Comparison of ENCODE assay signal across 1 cellular context in the genomic region with DNA sequence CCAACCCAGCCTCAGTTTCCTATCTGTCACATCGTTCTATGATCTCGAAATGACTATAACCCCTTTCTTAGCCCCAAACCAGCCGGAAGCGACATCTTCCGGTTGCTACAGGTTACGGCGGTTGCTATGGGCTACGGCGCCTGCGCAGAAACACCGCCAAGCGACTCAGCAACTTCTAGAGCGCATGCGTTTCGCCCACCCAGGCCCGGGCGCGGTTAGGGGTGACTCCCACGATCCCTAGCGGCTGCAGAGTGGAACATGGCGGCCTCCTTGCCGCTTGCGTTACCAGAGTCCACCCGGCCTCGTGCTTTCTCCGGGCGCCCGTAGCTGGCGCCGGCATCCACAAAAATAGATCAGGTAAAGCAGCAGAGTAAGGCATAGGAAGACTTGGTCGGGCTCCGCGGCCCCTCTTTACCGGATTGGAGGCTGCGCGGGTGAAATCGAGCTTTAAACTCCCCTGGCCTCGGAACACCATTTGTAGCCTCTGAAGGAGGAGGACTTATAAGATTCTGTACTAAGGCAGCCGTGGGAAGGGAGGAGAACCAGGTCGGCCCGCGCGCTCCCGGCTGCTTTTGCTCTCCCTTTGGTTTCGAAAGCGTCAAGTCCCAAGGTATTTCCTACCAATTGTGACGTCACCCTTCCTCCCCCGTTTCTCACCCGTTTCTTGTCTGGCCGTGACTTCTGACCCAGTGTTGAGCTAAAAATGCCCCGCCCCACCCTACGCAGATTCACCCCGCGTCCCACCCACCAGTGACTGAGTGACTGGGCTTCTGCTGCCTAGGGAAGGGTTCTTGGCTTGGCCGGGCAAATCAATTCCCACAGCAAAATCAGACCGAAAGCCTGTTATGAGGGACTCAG.
TF ChIP-seq lines count a peak whose summit lies in the region.

No MANE protein-coding gene starts in this region.

TF ChIP-seq in K562, 482 proteins besides CTCF, POLR2A, EP300 and RAD21 (continued from another document and continues in another):
- TF ChIP-seq, protein P1, sequence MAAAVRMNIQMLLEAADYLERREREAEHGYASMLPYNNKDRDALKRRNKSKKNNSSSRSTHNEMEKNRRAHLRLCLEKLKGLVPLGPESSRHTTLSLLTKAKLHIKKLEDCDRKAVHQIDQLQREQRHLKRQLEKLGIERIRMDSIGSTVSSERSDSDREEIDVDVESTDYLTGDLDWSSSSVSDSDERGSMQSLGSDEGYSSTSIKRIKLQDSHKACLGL (CRISPR knock-in tag; IDR thresholded peaks at IDR 0.05; ENCODE audit: borderline replicate concordance, poor library complexity, severe bottlenecking), result peak; percentile 74
- TF ChIP-seq NFATC3 (IDR thresholded peaks at IDR 0.05), result no peak
- no peak for TF ChIP-seq NFE2L1 (tag; IDR thresholded peaks at IDR 0.05; ENCODE audit: borderline replicate concordance, low read depth)
- TF ChIP-seq, protein P2, sequence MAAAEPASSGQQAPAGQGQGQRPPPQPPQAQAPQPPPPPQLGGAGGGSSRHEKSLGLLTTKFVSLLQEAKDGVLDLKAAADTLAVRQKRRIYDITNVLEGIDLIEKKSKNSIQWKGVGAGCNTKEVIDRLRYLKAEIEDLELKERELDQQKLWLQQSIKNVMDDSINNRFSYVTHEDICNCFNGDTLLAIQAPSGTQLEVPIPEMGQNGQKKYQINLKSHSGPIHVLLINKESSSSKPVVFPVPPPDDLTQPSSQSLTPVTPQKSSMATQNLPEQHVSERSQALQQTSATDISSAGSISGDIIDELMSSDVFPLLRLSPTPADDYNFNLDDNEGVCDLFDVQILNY (CRISPR knock-in tag; IDR thresholded peaks at IDR 0.05), result no peak
- TF ChIP-seq ZNF668 (CRISPR knock-in tag; IDR thresholded peaks at IDR 0.05), result no peak; the same call in 1 of the 2 replicates
- TF ChIP-seq, protein P3, sequence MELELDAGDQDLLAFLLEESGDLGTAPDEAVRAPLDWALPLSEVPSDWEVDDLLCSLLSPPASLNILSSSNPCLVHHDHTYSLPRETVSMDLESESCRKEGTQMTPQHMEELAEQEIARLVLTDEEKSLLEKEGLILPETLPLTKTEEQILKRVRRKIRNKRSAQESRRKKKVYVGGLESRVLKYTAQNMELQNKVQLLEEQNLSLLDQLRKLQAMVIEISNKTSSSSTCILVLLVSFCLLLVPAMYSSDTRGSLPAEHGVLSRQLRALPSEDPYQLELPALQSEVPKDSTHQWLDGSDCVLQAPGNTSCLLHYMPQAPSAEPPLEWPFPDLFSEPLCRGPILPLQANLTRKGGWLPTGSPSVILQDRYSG (tag; conservative IDR thresholded peaks at IDR 0.05; ENCODE audit: low read depth), result no peak
- no peak for TF ChIP-seq CBX8 (IDR thresholded peaks at IDR 0.05; ENCODE audit: borderline replicate concordance, extremely low read depth, low read depth, low read length, poor library complexity, severe bottlenecking)
- no peak for TF ChIP-seq RBM25 (IDR thresholded peaks at IDR 0.05; ENCODE audit: low read depth, low read length, severe bottlenecking)
- no peak for TF ChIP-seq STAT5A (IDR thresholded peaks at IDR 0.05; ENCODE audit: borderline replicate concordance, low read length)
- TF ChIP-seq ETV6 (IDR thresholded peaks at IDR 0.05; ENCODE audit: borderline replicate concordance in 1 of 2, low read depth in 2 of 2, low read length in 1 of 2), result no peak
- no peak for TF ChIP-seq ETV6 (CRISPR knock-in tag; IDR thresholded peaks at IDR 0.05; ENCODE audit: borderline replicate concordance)
- TF ChIP-seq, protein P4, sequence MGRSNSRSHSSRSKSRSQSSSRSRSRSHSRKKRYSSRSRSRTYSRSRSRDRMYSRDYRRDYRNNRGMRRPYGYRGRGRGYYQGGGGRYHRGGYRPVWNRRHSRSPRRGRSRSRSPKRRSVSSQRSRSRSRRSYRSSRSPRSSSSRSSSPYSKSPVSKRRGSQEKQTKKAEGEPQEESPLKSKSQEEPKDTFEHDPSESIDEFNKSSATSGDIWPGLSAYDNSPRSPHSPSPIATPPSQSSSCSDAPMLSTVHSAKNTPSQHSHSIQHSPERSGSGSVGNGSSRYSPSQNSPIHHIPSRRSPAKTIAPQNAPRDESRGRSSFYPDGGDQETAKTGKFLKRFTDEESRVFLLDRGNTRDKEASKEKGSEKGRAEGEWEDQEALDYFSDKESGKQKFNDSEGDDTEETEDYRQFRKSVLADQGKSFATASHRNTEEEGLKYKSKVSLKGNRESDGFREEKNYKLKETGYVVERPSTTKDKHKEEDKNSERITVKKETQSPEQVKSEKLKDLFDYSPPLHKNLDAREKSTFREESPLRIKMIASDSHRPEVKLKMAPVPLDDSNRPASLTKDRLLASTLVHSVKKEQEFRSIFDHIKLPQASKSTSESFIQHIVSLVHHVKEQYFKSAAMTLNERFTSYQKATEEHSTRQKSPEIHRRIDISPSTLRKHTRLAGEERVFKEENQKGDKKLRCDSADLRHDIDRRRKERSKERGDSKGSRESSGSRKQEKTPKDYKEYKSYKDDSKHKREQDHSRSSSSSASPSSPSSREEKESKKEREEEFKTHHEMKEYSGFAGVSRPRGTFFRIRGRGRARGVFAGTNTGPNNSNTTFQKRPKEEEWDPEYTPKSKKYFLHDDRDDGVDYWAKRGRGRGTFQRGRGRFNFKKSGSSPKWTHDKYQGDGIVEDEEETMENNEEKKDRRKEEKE (IDR thresholded peaks at IDR 0.05; ENCODE audit: borderline replicate concordance in 1 of 2, control insufficient read depth in 1 of 2, low read depth in 2 of 2, low read length in 1 of 2), result no peak
- no peak for TF ChIP-seq SREBF1 (IDR thresholded peaks at IDR 0.05; ENCODE audit: borderline replicate concordance, low read depth, low read length)
- TF ChIP-seq GTF2F1 (IDR thresholded peaks at IDR 0.05; ENCODE audit: low read depth, low read length), result peak; percentile 59; the same call in 1 of the 2 replicates
- TF ChIP-seq, protein P5, sequence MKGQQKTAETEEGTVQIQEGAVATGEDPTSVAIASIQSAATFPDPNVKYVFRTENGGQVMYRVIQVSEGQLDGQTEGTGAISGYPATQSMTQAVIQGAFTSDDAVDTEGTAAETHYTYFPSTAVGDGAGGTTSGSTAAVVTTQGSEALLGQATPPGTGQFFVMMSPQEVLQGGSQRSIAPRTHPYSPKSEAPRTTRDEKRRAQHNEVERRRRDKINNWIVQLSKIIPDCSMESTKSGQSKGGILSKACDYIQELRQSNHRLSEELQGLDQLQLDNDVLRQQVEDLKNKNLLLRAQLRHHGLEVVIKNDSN (CRISPR knock-in tag; IDR thresholded peaks at IDR 0.05), result no peak
- TF ChIP-seq, protein P6, sequence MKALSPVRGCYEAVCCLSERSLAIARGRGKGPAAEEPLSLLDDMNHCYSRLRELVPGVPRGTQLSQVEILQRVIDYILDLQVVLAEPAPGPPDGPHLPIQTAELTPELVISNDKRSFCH (CRISPR knock-in tag; IDR thresholded peaks at IDR 0.05), result no peak
- TF ChIP-seq, protein P6 (tag; IDR thresholded peaks at IDR 0.05), result no peak
- TF ChIP-seq ZNF583 (CRISPR knock-in tag; IDR thresholded peaks at IDR 0.05), result no peak
- TF ChIP-seq ZNF764 (CRISPR knock-in tag; IDR thresholded peaks at IDR 0.05; ENCODE audit: low read depth), result no peak
- TF ChIP-seq ESRRA (IDR thresholded peaks at IDR 0.05; ENCODE audit: borderline replicate concordance, low read depth), result peak; percentile 82
- TF ChIP-seq PML (IDR thresholded peaks at IDR 0.05; ENCODE audit: low read length), result peak; percentile 78; the same call in 1 of the 2 replicates
- TF ChIP-seq SNIP1 (IDR thresholded peaks at IDR 0.05; ENCODE audit: low read depth), result no peak
- no peak for TF ChIP-seq THRAP3 (IDR thresholded peaks at IDR 0.05; ENCODE audit: borderline replicate concordance)
- no peak for TF ChIP-seq XRCC4 (IDR thresholded peaks at IDR 0.05; ENCODE audit: extremely low read depth, insufficient read depth, insufficient read length)
- no peak for TF ChIP-seq IRF2 (CRISPR knock-in tag; IDR thresholded peaks at IDR 0.05)
- no peak for TF ChIP-seq MAFF (IDR thresholded peaks at IDR 0.05; ENCODE audit: low read length)
- TF ChIP-seq XRCC5 (IDR thresholded peaks at IDR 0.05; ENCODE audit: low read depth, low read length), result no peak
- no peak for TF ChIP-seq ELF2 (CRISPR knock-in tag; IDR thresholded peaks at IDR 0.05)
- TF ChIP-seq NCOR1 (IDR thresholded peaks at IDR 0.05), result peak; percentile 40
- TF ChIP-seq ZNF79 (CRISPR knock-in tag; IDR thresholded peaks at IDR 0.05; ENCODE audit: low read depth), result no peak
- no peak for TF ChIP-seq SMC3 (conservative IDR thresholded peaks at IDR 0.05; ENCODE audit: insufficient read depth, low read depth, low read length)
- TF ChIP-seq, protein P7, sequence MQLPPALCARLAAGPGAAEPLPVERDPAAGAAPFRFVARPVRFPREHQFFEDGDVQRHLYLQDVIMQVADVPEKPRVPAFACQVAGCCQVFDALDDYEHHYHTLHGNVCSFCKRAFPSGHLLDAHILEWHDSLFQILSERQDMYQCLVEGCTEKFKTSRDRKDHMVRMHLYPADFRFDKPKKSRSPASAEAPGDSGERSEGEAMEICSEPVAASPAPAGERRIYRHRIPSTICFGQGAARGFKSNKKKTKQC (CRISPR knock-in tag; IDR thresholded peaks at IDR 0.05), result 0 out of 2 replicates have a peak, but pooled peaks have one; percentile 41
- TF ChIP-seq MAFK (IDR thresholded peaks at IDR 0.05; ENCODE audit: low read length), result peak; percentile 27; the same call in 1 of the 2 replicates
- TF ChIP-seq NFXL1 (CRISPR knock-in tag; IDR thresholded peaks at IDR 0.05), result no peak
- no peak for TF ChIP-seq ZNF830 (CRISPR knock-in tag; IDR thresholded peaks at IDR 0.05)
- TF ChIP-seq, protein P8, sequence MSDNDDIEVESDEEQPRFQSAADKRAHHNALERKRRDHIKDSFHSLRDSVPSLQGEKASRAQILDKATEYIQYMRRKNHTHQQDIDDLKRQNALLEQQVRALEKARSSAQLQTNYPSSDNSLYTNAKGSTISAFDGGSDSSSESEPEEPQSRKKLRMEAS (CRISPR knock-in tag; IDR thresholded peaks at IDR 0.05), result peak; percentile 89
- TF ChIP-seq TAF15 (IDR thresholded peaks at IDR 0.05; ENCODE audit: low read depth, low read length), result no peak
- TF ChIP-seq MTF1 (CRISPR knock-in tag; IDR thresholded peaks at IDR 0.05; ENCODE audit: borderline replicate concordance), result no peak
- no peak for TF ChIP-seq BRCA1 (IDR thresholded peaks at IDR 0.05)
- TF ChIP-seq BRCA1 (CRISPR knock-in tag; IDR thresholded peaks at IDR 0.05), result no peak
- peak; percentile 44; the same call in 1 of the 2 replicates for TF ChIP-seq KHSRP (IDR thresholded peaks at IDR 0.05)
- TF ChIP-seq GABPB1 (CRISPR knock-in tag; IDR thresholded peaks at IDR 0.05), result peak; percentile 78
- TF ChIP-seq L3MBTL2 (IDR thresholded peaks at IDR 0.05), result peak; percentile 83
- TF ChIP-seq OTX1 (CRISPR knock-in tag; IDR thresholded peaks at IDR 0.05), result no peak
- peak; percentile 96 for TF ChIP-seq EP400 (IDR thresholded peaks at IDR 0.05)
- no peak; a peak in 1 of 4 replicates for TF ChIP-seq KDM1A (IDR thresholded peaks at IDR 0.05)
- peak; percentile 23; the same call in 1 of the 2 replicates for TF ChIP-seq HDAC2 (IDR thresholded peaks at IDR 0.05)
- TF ChIP-seq, protein P9, sequence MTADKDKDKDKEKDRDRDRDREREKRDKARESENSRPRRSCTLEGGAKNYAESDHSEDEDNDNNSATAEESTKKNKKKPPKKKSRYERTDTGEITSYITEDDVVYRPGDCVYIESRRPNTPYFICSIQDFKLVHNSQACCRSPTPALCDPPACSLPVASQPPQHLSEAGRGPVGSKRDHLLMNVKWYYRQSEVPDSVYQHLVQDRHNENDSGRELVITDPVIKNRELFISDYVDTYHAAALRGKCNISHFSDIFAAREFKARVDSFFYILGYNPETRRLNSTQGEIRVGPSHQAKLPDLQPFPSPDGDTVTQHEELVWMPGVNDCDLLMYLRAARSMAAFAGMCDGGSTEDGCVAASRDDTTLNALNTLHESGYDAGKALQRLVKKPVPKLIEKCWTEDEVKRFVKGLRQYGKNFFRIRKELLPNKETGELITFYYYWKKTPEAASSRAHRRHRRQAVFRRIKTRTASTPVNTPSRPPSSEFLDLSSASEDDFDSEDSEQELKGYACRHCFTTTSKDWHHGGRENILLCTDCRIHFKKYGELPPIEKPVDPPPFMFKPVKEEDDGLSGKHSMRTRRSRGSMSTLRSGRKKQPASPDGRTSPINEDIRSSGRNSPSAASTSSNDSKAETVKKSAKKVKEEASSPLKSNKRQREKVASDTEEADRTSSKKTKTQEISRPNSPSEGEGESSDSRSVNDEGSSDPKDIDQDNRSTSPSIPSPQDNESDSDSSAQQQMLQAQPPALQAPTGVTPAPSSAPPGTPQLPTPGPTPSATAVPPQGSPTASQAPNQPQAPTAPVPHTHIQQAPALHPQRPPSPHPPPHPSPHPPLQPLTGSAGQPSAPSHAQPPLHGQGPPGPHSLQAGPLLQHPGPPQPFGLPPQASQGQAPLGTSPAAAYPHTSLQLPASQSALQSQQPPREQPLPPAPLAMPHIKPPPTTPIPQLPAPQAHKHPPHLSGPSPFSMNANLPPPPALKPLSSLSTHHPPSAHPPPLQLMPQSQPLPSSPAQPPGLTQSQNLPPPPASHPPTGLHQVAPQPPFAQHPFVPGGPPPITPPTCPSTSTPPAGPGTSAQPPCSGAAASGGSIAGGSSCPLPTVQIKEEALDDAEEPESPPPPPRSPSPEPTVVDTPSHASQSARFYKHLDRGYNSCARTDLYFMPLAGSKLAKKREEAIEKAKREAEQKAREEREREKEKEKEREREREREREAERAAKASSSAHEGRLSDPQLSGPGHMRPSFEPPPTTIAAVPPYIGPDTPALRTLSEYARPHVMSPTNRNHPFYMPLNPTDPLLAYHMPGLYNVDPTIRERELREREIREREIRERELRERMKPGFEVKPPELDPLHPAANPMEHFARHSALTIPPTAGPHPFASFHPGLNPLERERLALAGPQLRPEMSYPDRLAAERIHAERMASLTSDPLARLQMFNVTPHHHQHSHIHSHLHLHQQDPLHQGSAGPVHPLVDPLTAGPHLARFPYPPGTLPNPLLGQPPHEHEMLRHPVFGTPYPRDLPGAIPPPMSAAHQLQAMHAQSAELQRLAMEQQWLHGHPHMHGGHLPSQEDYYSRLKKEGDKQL (CRISPR knock-in tag; IDR thresholded peaks at IDR 0.05; ENCODE audit: borderline replicate concordance), result no peak
- TF ChIP-seq, protein P10, sequence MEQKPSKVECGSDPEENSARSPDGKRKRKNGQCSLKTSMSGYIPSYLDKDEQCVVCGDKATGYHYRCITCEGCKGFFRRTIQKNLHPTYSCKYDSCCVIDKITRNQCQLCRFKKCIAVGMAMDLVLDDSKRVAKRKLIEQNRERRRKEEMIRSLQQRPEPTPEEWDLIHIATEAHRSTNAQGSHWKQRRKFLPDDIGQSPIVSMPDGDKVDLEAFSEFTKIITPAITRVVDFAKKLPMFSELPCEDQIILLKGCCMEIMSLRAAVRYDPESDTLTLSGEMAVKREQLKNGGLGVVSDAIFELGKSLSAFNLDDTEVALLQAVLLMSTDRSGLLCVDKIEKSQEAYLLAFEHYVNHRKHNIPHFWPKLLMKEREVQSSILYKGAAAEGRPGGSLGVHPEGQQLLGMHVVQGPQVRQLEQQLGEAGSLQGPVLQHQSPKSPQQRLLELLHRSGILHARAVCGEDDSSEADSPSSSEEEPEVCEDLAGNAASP (IDR thresholded peaks at IDR 0.05), result no peak
- no peak; the same call in 1 of the 2 replicates for TF ChIP-seq ZNF263 (CRISPR knock-in tag; IDR thresholded peaks at IDR 0.05; ENCODE audit: borderline replicate concordance)
- TF ChIP-seq, protein P11, sequence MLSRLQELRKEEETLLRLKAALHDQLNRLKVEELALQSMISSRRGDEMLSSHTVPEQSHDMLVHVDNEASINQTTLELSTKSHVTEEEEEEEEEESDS (CRISPR knock-in tag; IDR thresholded peaks at IDR 0.05), result no peak
- no peak for TF ChIP-seq ZNF311 (CRISPR knock-in tag; IDR thresholded peaks at IDR 0.05)
- TF ChIP-seq SP2 (IDR thresholded peaks at IDR 0.05; ENCODE audit: extremely low read depth, low read depth, low read length, poor library complexity, severe bottlenecking), result no peak
- 0 out of 2 replicates have a peak, but pooled peaks have one; percentile 19 for TF ChIP-seq LEF1 (IDR thresholded peaks at IDR 0.05)
- TF ChIP-seq HMG20A (CRISPR knock-in tag; conservative IDR thresholded peaks at IDR 0.05), result no peak
